Comparison of ENCODE assay signal across 25 cellular contexts in the genomic region with DNA sequence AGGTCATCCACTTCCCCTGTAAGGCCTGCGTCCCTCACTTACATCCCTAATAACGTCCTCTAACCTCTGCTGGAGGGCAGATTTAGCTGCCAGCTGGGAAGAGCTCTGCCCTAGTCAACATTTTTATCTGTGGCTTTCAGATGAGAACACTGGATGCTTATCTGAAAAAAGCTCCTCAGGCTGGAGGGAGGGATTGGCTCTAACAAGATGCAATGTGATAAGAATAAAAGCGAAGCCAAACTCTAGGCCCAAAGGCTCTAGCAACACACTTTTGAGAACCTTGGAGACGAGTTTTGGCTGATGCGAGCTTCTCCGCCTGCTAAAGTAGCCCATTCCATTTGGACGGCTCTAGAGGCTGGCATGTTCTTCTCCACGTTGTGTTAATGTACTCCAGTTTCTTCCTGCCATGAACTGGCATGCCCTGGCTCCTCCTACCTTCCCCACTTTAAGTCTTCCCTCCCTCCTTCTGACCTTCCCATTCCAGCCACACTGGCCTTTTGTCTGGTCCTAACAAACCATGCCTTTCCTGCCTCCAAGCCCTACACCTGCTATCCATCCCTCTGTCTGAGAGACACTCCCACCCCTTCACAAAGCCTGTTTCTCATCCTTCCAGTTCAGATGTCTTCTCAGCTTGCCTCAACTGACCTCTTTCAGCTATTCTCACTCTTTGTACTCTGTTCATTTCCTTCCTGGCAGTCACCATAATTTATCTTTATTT.
DNase-seq lines count a peak whose midpoint lies in the region; ATAC-seq, FAIRE-seq and TF ChIP-seq lines count a peak whose summit lies in the region.
"Had no signal": no experiment of that assay in that cellular context is flagged by ENCODE, and none has a peak within 500 bp of the region (broad histone marks: within the 10 kb centered on the region; RNA-seq: fewer than 3 reads in every experiment).

No MANE protein-coding gene starts in this region.

- H3K27me3 ChIP-seq in mammary epithelial cell (ENCODE audit: insufficient read depth, low read length) (no peaks in the 10 kb centered on the region), ascending aorta (no peaks in the 10 kb centered on the region), thoracic aorta (replicated peaks; ENCODE audit: insufficient read depth) (no peaks in the 10 kb centered on the region), upper lobe of right lung (no peaks in the 10 kb centered on the region)
- H3K27me3 ChIP-seq: BE2C, right atrium auricular region had no signal

- H3K4me3 ChIP-seq in mammary epithelial cell (replicated peaks in 1 of 3; ENCODE audit: insufficient read depth in 1 of 3, low read depth in 2 of 3, low read length in 3 of 3) (no peak overlapping the region), ascending aorta (no peak overlapping the region), thoracic aorta (no peak overlapping the region), upper lobe of right lung (no peak overlapping the region)
- H3K4me3 ChIP-seq: A549, HAP-1, right atrium auricular region had no signal

- DNase-seq in T47D (ENCODE audit: low read depth in 1 of 2, low spot score in 1 of 2) (peak; percentile 1 to 79), mammary epithelial cell (no peak), ascending aorta (ENCODE audit: low spot score in 2 of 2) (no peak), left lobe of liver (ENCODE audit: low spot score) (no peak), thoracic aorta (ENCODE audit: low spot score) (no peak), upper lobe of right lung (no peak), GM13977 (ENCODE audit: low spot score) (no peak), GM19239 (ENCODE audit: insufficient read length, low spot score) (no peak)
- DNase-seq: activated B cell treated with CpG ODN at 0.5 μM for 24 hours; activated CD4-positive, alpha-beta memory T cell treated with anti-CD3 and anti-CD28 coated beads, Interleukin-2, amount 10 ng/mL, durations not matched to agents 7 days and 5 days; amygdala; BE2C; central memory CD4-positive, alpha-beta T cell; COR-L47; effector CD4-positive, alpha-beta T cell; NCI-H1092 treated with DMSO at 0.1 percent for 48 hours; NCI-H2107; NCI-H510A; nucleus accumbens; Right ventricle myocardium superior; stimulated activated CD4-positive, alpha-beta T cell treated with anti-CD3 and anti-CD28 coated beads, Interleukin-15, amount 100 ng/mL, for 24 hours had no signal

- 51% methylated on average over 8 of the region's 8 CpGs for WGBS in mammary epithelial cell (ENCODE audit: low coverage, missing lambda C conversion rate)

- dilution Hi-C loops in mammary epithelial cell (cut with HindIII; ENCODE audit: low sequenced_read_pairs) = no loop called here

- no TSS peak for BruUV-seq in mammary epithelial cell (replicated peaks; lab: Mats Ljungman, UMichigan)

- no peaks in the 10 kb centered on the region for H3K9me3 ChIP-seq in mammary epithelial cell (replicated peaks; ENCODE audit: insufficient read depth, low read length)
- no peaks in the 10 kb centered on the region for H3K9me3 ChIP-seq in ascending aorta
- H3K9me3 ChIP-seq in thoracic aorta = no peaks in the 10 kb centered on the region
- H3K9me3 ChIP-seq in upper lobe of right lung = no peaks in the 10 kb centered on the region
- H3K9me3 ChIP-seq: A549, BE2C, HAP-1, right atrium auricular region had no signal

- H3K9ac ChIP-seq in mammary epithelial cell (ENCODE audit: insufficient read depth, low read length) = no peak overlapping the region

- no peak for TF ChIP-seq CTCF in mammary epithelial cell (conservative IDR thresholded peaks at IDR 0.05 in 1 of 2, IDR thresholded peaks at IDR 0.05 in 1 of 2; ENCODE audit: extremely low read depth in 1 of 2, insufficient read depth in 1 of 2, low read depth in 1 of 2, low read length in 2 of 2)
- TF ChIP-seq CTCF in ascending aorta (IDR thresholded peaks at IDR 0.05) = no peak
- no peak for TF ChIP-seq CTCF in thoracic aorta (IDR thresholded peaks at IDR 0.05)
- TF ChIP-seq CTCF in upper lobe of right lung (IDR thresholded peaks at IDR 0.05) = no peak
- TF ChIP-seq CTCF in GM13977 (IDR thresholded peaks at IDR 0.05; ENCODE audit: extremely low read depth, insufficient read depth, missing control alignments) = no peak

- H3K27ac ChIP-seq in mammary epithelial cell (ENCODE audit: insufficient read depth, low read depth, low read length) (no peak overlapping the region), ascending aorta (peak overlapping the region; percentile 13 to 60), thoracic aorta (peak overlapping the region; percentile 6 to 28), upper lobe of right lung (no peak overlapping the region)
- H3K27ac ChIP-seq: A549, right atrium auricular region had no signal

- no peak for FAIRE-seq in GM19239 (lab: Jason Lieb, UNC)
- FAIRE-seq: A549, HTR-8/SVneo had no signal

- H3K36me3 ChIP-seq in mammary epithelial cell (ENCODE audit: insufficient read depth, low read length) (no peaks in the 10 kb centered on the region), ascending aorta (no peaks in the 10 kb centered on the region), thoracic aorta (no peaks in the 10 kb centered on the region), upper lobe of right lung (no peaks in the 10 kb centered on the region)
- H3K36me3 ChIP-seq: BE2C, HAP-1, right atrium auricular region had no signal

- H3K4me1 ChIP-seq in mammary epithelial cell (ENCODE audit: insufficient read depth, low read length) (no peaks in the 10 kb centered on the region), ascending aorta (peaks cover 0 to 2% of the 10 kb centered on the region in 2 donors), thoracic aorta (ENCODE audit: control insufficient read depth in 1 of 2, low read depth in 2 of 2) (peaks cover 0 to 12% of the 10 kb centered on the region in 2 donors), upper lobe of right lung (no peaks in the 10 kb centered on the region)
- H3K4me1 ChIP-seq: A549, HAP-1, right atrium auricular region had no signal

- no peak overlapping the region for H2AFZ ChIP-seq in mammary epithelial cell (ENCODE audit: low read depth, low read length)

- no peak overlapping the region for H3K4me2 ChIP-seq in mammary epithelial cell (ENCODE audit: insufficient read depth, low read depth, low read length)
- H3K4me2 ChIP-seq: A549 had no signal

- ATAC-seq in left lobe of liver (peak; percentile 28), thoracic aorta (ENCODE audit: insufficient number of reproducible peaks, low FRiP score, low read depth) (no peak), upper lobe of right lung (no peak)
- ATAC-seq: A549 had no signal

- CTCF ChIA-PET in mammary epithelial cell (lab: Charles Lee; ENCODE audit: low non-redundant PET) = no interaction called here

- in situ Hi-C loops in T47D (cut with HindIII; ENCODE audit: low pct_unique_long_range_greater_than_20kb, low sequenced_read_pairs) = no loop called here
- in situ Hi-C loops in mammary epithelial cell (cut with MboI; ENCODE audit: low sequenced_read_pairs in 2 of 2) = no loop called here
- in situ Hi-C loops in GM13977 (cut with MboI; ENCODE audit: low pct_unique_long_range_greater_than_20kb, low sequenced_read_pairs, unreplicated experiment) = no loop called here

- no peaks in the 10 kb centered on the region for H4K20me1 ChIP-seq in mammary epithelial cell (ENCODE audit: insufficient read depth, low read length)

- intact Hi-C loops in mammary epithelial cell (cut with micrococcal nuclease) (no loop called here), ascending aorta (cut with DNase I) (no loop called here), upper lobe of right lung (cut with DNase I) (no loop called here)

- no peaks in the 10 kb centered on the region for H3K79me2 ChIP-seq in mammary epithelial cell (ENCODE audit: insufficient read depth, low read length)

Comparison
In these comparisons a context has a peak if more than half of its experiments do, and no peak if none do; other contexts are left out.
1. DNase-seq: peak in T47D (2 of 2); none in mammary epithelial cell (single experiment), ascending aorta (0 of 2), left lobe of liver (single experiment), thoracic aorta (single experiment), upper lobe of right lung (single experiment), GM13977 (single experiment) and GM19239 (single experiment).
2. H3K27ac ChIP-seq: peak in ascending aorta (2 of 2) and thoracic aorta (2 of 2); none in mammary epithelial cell (single experiment) and upper lobe of right lung (single experiment).